In the genomic region with DNA sequence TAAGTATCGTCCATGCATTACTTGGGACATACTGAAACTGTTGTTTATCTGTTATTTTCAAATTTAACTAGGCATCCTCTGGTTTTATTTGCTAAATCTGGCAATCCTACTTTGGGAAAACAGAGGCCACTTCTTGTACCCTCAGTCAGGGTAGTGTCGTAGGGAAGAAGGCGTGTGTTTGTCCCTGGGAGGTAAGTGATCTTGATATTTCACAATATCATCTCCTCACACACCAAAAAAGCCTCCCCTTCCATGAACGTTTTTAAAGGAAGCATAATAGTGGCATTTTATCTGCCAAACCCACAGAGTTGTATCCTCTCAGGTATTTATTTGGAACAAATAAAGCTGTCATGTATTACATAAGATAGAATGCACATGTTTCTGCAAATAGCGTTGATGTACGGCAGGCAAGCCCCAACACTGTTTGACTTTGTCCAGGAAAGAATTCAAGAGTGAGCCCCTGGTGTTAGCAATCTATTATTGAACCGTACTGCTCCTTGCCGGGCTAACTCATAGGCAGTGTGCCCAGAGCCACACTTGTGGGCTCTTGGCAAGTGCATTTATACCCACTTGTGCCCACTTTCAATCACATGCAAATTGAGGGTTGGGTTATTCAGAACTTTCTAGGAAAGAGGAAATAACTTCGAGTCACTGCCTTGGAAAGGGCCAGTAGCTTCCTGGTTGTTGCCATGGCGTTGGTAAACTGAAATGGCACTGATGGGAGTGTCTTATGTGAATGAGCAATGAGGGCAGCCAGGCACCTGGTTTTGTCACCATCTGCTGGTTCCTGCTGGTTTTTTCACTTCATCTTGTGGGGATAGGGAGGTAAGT, we compare ENCODE assay signal across 9 cellular contexts.
DNase-seq lines count a peak whose midpoint lies in the region; ATAC-seq lines count a peak whose summit lies in the region.
"Had no signal": no experiment of that assay in that cellular context is flagged by ENCODE, and none has a peak within 500 bp of the region (broad histone marks: within the 10 kb centered on the region; RNA-seq: fewer than 3 reads in every experiment).

No MANE protein-coding gene starts in this region.

- no peaks in the 10 kb centered on the region for H3K36me3 Mint-ChIP-seq in activated CD4-positive, alpha-beta memory T cell treated with anti-CD3 and anti-CD28 coated beads for 36 hours
- no peaks in the 10 kb centered on the region for H3K36me3 Mint-ChIP-seq in activated CD4-positive, alpha-beta memory T cell treated with anti-CD3 and anti-CD28 coated beads, Interleukin-2, amount 10 ng/mL, durations not matched to agents 7 days and 5 days (ENCODE audit: low read depth)
- H3K36me3 Mint-ChIP-seq: CD8-positive, alpha-beta T cell had no signal

- no peak overlapping the region for H3K4me3 Mint-ChIP-seq in activated CD4-positive, alpha-beta memory T cell treated with anti-CD3 and anti-CD28 coated beads for 36 hours
- H3K4me3 Mint-ChIP-seq in activated CD4-positive, alpha-beta memory T cell treated with anti-CD3 and anti-CD28 coated beads, Interleukin-2, amount 10 ng/mL, durations not matched to agents 7 days and 5 days: no peak overlapping the region

- H3K4me1 Mint-ChIP-seq in activated CD4-positive, alpha-beta memory T cell treated with anti-CD3 and anti-CD28 coated beads for 36 hours (ENCODE audit: low read depth): peaks cover 5% of the 10 kb centered on the region
- peaks cover 7% of the 10 kb centered on the region for H3K4me1 Mint-ChIP-seq in activated CD4-positive, alpha-beta memory T cell treated with anti-CD3 and anti-CD28 coated beads, Interleukin-2, amount 10 ng/mL, durations not matched to agents 7 days and 5 days

- no peak overlapping the region for H3K27ac Mint-ChIP-seq in activated CD4-positive, alpha-beta memory T cell treated with anti-CD3 and anti-CD28 coated beads for 36 hours
- no peak overlapping the region for H3K27ac Mint-ChIP-seq in activated CD4-positive, alpha-beta memory T cell treated with anti-CD3 and anti-CD28 coated beads, Interleukin-2, amount 10 ng/mL, durations not matched to agents 7 days and 5 days
- H3K27ac Mint-ChIP-seq: CD8-positive, alpha-beta T cell had no signal

- no peaks in the 10 kb centered on the region for H3K27me3 Mint-ChIP-seq in activated CD4-positive, alpha-beta memory T cell treated with anti-CD3 and anti-CD28 coated beads for 36 hours
- H3K27me3 Mint-ChIP-seq in activated CD4-positive, alpha-beta memory T cell treated with anti-CD3 and anti-CD28 coated beads, Interleukin-2, amount 10 ng/mL, durations not matched to agents 7 days and 5 days: peaks cover 4% of the 10 kb centered on the region

- peak; percentile 59 for DNase-seq in activated CD4-positive, alpha-beta memory T cell treated with anti-CD3 and anti-CD28 coated beads for 36 hours
- no peak for DNase-seq in activated CD4-positive, alpha-beta memory T cell treated with anti-CD3 and anti-CD28 coated beads, Interleukin-2, amount 10 ng/mL, durations not matched to agents 7 days and 5 days
- peak; percentile 4 for DNase-seq in RPMI7951 (ENCODE audit: low read depth)
- peak; percentile 44 for DNase-seq in iPS DF 4.7 (ENCODE audit: extremely low read depth, low spot score)
- DNase-seq in NK-92 (lab: John Stamatoyannopoulos, UW; ENCODE audit: unreplicated experiment): no peak
- no peak for DNase-seq in stimulated activated CD4-positive, alpha-beta T cell treated with anti-CD3 and anti-CD28 coated beads, Interleukin-2, amount 100 ng/mL, for 48 hours
- no peak for DNase-seq in D341Med (ENCODE audit: low spot score)

- peaks cover 6% of the 10 kb centered on the region for H3K9me3 Mint-ChIP-seq in activated CD4-positive, alpha-beta memory T cell treated with anti-CD3 and anti-CD28 coated beads for 36 hours
- no peaks in the 10 kb centered on the region for H3K9me3 Mint-ChIP-seq in activated CD4-positive, alpha-beta memory T cell treated with anti-CD3 and anti-CD28 coated beads, Interleukin-2, amount 10 ng/mL, durations not matched to agents 7 days and 5 days
- H3K9me3 Mint-ChIP-seq: CD8-positive, alpha-beta T cell had no signal

- ATAC-seq in HG03175 (IDR thresholded peaks at IDR 0.05; ENCODE audit: unreplicated experiment): peak; percentile 78

- POLR2A ChIA-PET in activated CD4-positive, alpha-beta memory T cell treated with anti-CD3 and anti-CD28 coated beads for 36 hours (lab: Charles Lee): no interaction called here
- POLR2A ChIA-PET in activated CD4-positive, alpha-beta memory T cell treated with anti-CD3 and anti-CD28 coated beads, Interleukin-2, amount 10 ng/mL, durations not matched to agents 7 days and 5 days (lab: Charles Lee): no interaction called here

- CTCF ChIA-PET in activated CD4-positive, alpha-beta memory T cell treated with anti-CD3 and anti-CD28 coated beads for 36 hours (lab: Charles Lee): no interaction called here
- CTCF ChIA-PET in activated CD4-positive, alpha-beta memory T cell treated with anti-CD3 and anti-CD28 coated beads, Interleukin-2, amount 10 ng/mL, durations not matched to agents 7 days and 5 days (lab: Charles Lee): interaction anchor here (0.6 kb wide), 1 partner anchor 10 kb away, joined by 3 read pairs; no protein-coding TSS in a partner anchor

- intact Hi-C loops in activated CD4-positive, alpha-beta memory T cell treated with anti-CD3 and anti-CD28 coated beads for 36 hours (cut with micrococcal nuclease): no loop called here

Comparison
In these comparisons a context has a peak if more than half of its experiments do, and no peak if none do; other contexts are left out.
1. DNase-seq: peak in activated CD4-positive, alpha-beta memory T cell treated with anti-CD3 and anti-CD28 coated beads for 36 hours (single experiment), RPMI7951 (single experiment) and iPS DF 4.7 (single experiment); none in activated CD4-positive, alpha-beta memory T cell treated with anti-CD3 and anti-CD28 coated beads, Interleukin-2, amount 10 ng/mL, durations not matched to agents 7 days and 5 days (single experiment), NK-92 (single experiment), stimulated activated CD4-positive, alpha-beta T cell treated with anti-CD3 and anti-CD28 coated beads, Interleukin-2, amount 100 ng/mL, for 48 hours (0 of 2) and D341Med (single experiment).